19 cellular contexts compared by ENCODE assay signal in genomic region chr2:128446049-128446811, GRCh38.
DNase-seq lines count a peak whose midpoint lies in the region; ATAC-seq and TF ChIP-seq lines count a peak whose summit lies in the region.
"Had no signal": no experiment of that assay in that cellular context is flagged by ENCODE, and none has a peak within 500 bp of the region (broad histone marks: within the 10 kb centered on the region; RNA-seq: fewer than 3 reads in every experiment).

No MANE protein-coding gene starts in this region.

- DNase-seq in GF-D8 (lab: John Stamatoyannopoulos, UW) (peak; percentile 67), WERI-Rb-1 (peak; percentile 75), glutamatergic neuron (peak; percentile 53), sigmoid colon (peak; percentile 46), Calu3 (no peak), amygdala (lab: John Stamatoyannopoulos, UW) (no peak), A673 (ENCODE audit: low spot score) (no peak)
- DNase-seq: GDM1; NCI-H1048; NCI-H2081 treated with DMSO at 0.1 percent for 48 hours; NCI-H69; nucleus accumbens; stimulated activated CD4-positive, alpha-beta T cell treated with anti-CD3 and anti-CD28 coated beads, Interleukin-2, amount 100 ng/mL, for 48 hours; substantia nigra; T-helper 9 cell had no signal

- H3K27me3 Mint-ChIP-seq in glutamatergic neuron (ENCODE audit: unreplicated experiment) = peaks cover 17% of the 10 kb centered on the region
- H3K27me3 Mint-ChIP-seq in Calu3 (ENCODE audit: unreplicated experiment) = peaks cover 34% of the 10 kb centered on the region
- H3K27me3 Mint-ChIP-seq: activated naive CD8-positive, alpha-beta T cell had no signal

- TF ChIP-seq POLR2A in sigmoid colon (IDR thresholded peaks at IDR 0.05) = no peak

- H3K9me3 ChIP-seq in WERI-Rb-1 (ENCODE audit: severe bottlenecking) (no peaks in the 10 kb centered on the region), sigmoid colon (no peaks in the 10 kb centered on the region), A673 (ENCODE audit: low read depth, low read length, poor library complexity, severe bottlenecking) (no peaks in the 10 kb centered on the region)

- H3K9me3 Mint-ChIP-seq in glutamatergic neuron (ENCODE audit: unreplicated experiment) (peaks cover 24% of the 10 kb centered on the region), Calu3 (ENCODE audit: low read depth, unreplicated experiment) (no peaks in the 10 kb centered on the region)
- H3K9me3 Mint-ChIP-seq: GM23338 had no signal

- POLR2A ChIA-PET in A673 (lab: Charles Lee; ENCODE audit: low non-redundant PET) = no interaction called here

- CTCF ChIA-PET in Calu3 (lab: Charles Lee) = interaction anchor here (0.6 to 1.2 kb wide), 3 partner anchors 13 to 1405 kb away, joined by 3 to 4 read pairs (median 3); no protein-coding TSS in a partner anchor
- CTCF ChIA-PET in A673 (lab: Charles Lee) = interaction anchor here (0.6 kb wide), 4 partner anchors 10 to 1895 kb away, joined by 3 to 5 read pairs (median 4); no protein-coding TSS in a partner anchor

- H3K27ac Mint-ChIP-seq in glutamatergic neuron (ENCODE audit: unreplicated experiment) = peak overlapping the region; percentile 83
- H3K27ac Mint-ChIP-seq in Calu3 (ENCODE audit: unreplicated experiment) = no peak overlapping the region
- H3K27ac Mint-ChIP-seq: activated naive CD8-positive, alpha-beta T cell; GM23338 had no signal

- peak overlapping the region; percentile 53 for H3K4me3 Mint-ChIP-seq in glutamatergic neuron (ENCODE audit: unreplicated experiment)
- H3K4me3 Mint-ChIP-seq in Calu3 (ENCODE audit: low read depth, unreplicated experiment) = no peak overlapping the region
- H3K4me3 Mint-ChIP-seq: activated naive CD8-positive, alpha-beta T cell; GM23338 had no signal

- no peaks in the 10 kb centered on the region for H3K36me3 Mint-ChIP-seq in glutamatergic neuron (ENCODE audit: unreplicated experiment)
- no peaks in the 10 kb centered on the region for H3K36me3 Mint-ChIP-seq in Calu3 (ENCODE audit: insufficient read depth, unreplicated experiment)
- H3K36me3 Mint-ChIP-seq: activated naive CD8-positive, alpha-beta T cell had no signal

- H3K4me1 ChIP-seq in sigmoid colon = peaks cover 0 to 8% (median 6%) of the 10 kb centered on the region in 4 donors
- H3K4me1 ChIP-seq in A673 (ENCODE audit: insufficient read depth, low read length, poor library complexity, severe bottlenecking) = peaks cover 18% of the 10 kb centered on the region

- H3K4me3 ChIP-seq in WERI-Rb-1 (ENCODE audit: low read depth, low read length) (no peak overlapping the region), sigmoid colon (no peak overlapping the region), A673 (ENCODE audit: low read depth, low read length, poor library complexity, severe bottlenecking) (no peak overlapping the region)
- H3K4me3 ChIP-seq: GM23338 had no signal

- H3K4me1 Mint-ChIP-seq in glutamatergic neuron (ENCODE audit: low read depth, unreplicated experiment) = peaks cover 47% of the 10 kb centered on the region
- no peaks in the 10 kb centered on the region for H3K4me1 Mint-ChIP-seq in Calu3 (ENCODE audit: low read depth, unreplicated experiment)

- H3K27ac ChIP-seq in WERI-Rb-1 (peak overlapping the region; percentile 75), sigmoid colon (no peak overlapping the region), A673 (ENCODE audit: low read depth, low read length, poor library complexity, severe bottlenecking) (no peak overlapping the region)
- H3K27ac ChIP-seq: HL-60 had no signal

- TF ChIP-seq EP300 in sigmoid colon (IDR thresholded peaks at IDR 0.05) = no peak

- H3K27me3 ChIP-seq in WERI-Rb-1 (ENCODE audit: insufficient read depth, low read depth, severe bottlenecking) = no peaks in the 10 kb centered on the region
- no peaks in the 10 kb centered on the region for H3K27me3 ChIP-seq in sigmoid colon
- no peaks in the 10 kb centered on the region for H3K27me3 ChIP-seq in A673 (replicated peaks; ENCODE audit: insufficient read depth, low read depth, low read length, poor library complexity)

- H3K36me3 ChIP-seq in WERI-Rb-1 (no peaks in the 10 kb centered on the region), sigmoid colon (no peaks in the 10 kb centered on the region), A673 (ENCODE audit: insufficient read depth, low read length, poor library complexity, severe bottlenecking) (no peaks in the 10 kb centered on the region)

- WGBS in sigmoid colon, 2 donors = 79 to 81% methylated on average over 10 of the region's 10 CpGs

- BruUV-seq in Calu3 (replicated peaks; lab: Mats Ljungman, UMichigan) = no TSS peak
- BruUV-seq in A673 (replicated peaks; lab: Mats Ljungman, UMichigan) = no TSS peak

- intact Hi-C loops in sigmoid colon (cut with DNase I) = no loop called here
- intact Hi-C loops in Calu3 (cut with micrococcal nuclease; ENCODE audit: unreplicated experiment) = no loop called here
- intact Hi-C loops in A673 (cut with micrococcal nuclease; ENCODE audit: unreplicated experiment) = no loop called here

- TF ChIP-seq CTCF in WERI-Rb-1 (IDR thresholded peaks at IDR 0.05; ENCODE audit: low read depth, low read length) (no peak), glutamatergic neuron (IDR thresholded peaks at IDR 0.05; ENCODE audit: partially characterized antibody, unreplicated experiment) (no peak), sigmoid colon (IDR thresholded peaks at IDR 0.05) (no peak), Calu3 (IDR thresholded peaks at IDR 0.05; ENCODE audit: unreplicated experiment) (no peak), A673 (conservative IDR thresholded peaks at IDR 0.05; ENCODE audit: low read depth, low read length) (no peak)

- ATAC-seq in HG03025 (IDR thresholded peaks at IDR 0.05; ENCODE audit: low FRiP score, unreplicated experiment) = no peak
- ATAC-seq: GM23338 had no signal

Comparison
In these comparisons a context has a peak if more than half of its experiments do, and no peak if none do; other contexts are left out.
1. DNase-seq: peak in GF-D8 (single experiment), WERI-Rb-1 (single experiment), glutamatergic neuron (single experiment) and sigmoid colon (single experiment); none in Calu3 (single experiment), amygdala (0 of 56) and A673 (single experiment).